Comparison of ENCODE assay signal across 17 cellular contexts in genomic region chr7:11742496-11742895, GRCh38.
DNase-seq lines count a peak whose midpoint lies in the region; ATAC-seq and TF ChIP-seq lines count a peak whose summit lies in the region.
"Had no signal": no experiment of that assay in that cellular context is flagged by ENCODE, and none has a peak within 500 bp of the region (broad histone marks: within the 10 kb centered on the region; RNA-seq: fewer than 3 reads in every experiment).

No MANE protein-coding gene starts in this region.

- no peak overlapping the region for H3K27ac Mint-ChIP-seq in osteocyte (ENCODE audit: unreplicated experiment)
- H3K27ac Mint-ChIP-seq: activated CD4-positive, alpha-beta T cell treated with anti-CD3 and anti-CD28 coated beads, Interleukin-2, amount 10 ng/mL, durations not matched to agents 24 days and 14 days; activated naive CD4-positive, alpha-beta T cell treated with anti-CD3 and anti-CD28 coated beads for 36 hours had no signal

- intact Hi-C loops in Panc1 (cut with micrococcal nuclease; ENCODE audit: unreplicated experiment) (no loop called here), lower leg skin (cut with DNase I; ENCODE audit: low total_unique reads) (no loop called here)

- CTCF ChIA-PET in Panc1 (lab: Charles Lee): no interaction called here

- DNase-seq in DMS153 treated with DMSO at 0.1 percent for 48 hours (lab: John Stamatoyannopoulos, UW; ENCODE audit: unreplicated experiment) (peak; percentile 78), NCI-H1105 treated with DMSO at 0.1 percent for 48 hours (lab: John Stamatoyannopoulos, UW) (peak; percentile 86), Panc1 (ENCODE audit: low read depth, low spot score) (no peak), foreskin melanocyte (peak; percentile 43), osteocyte (ENCODE audit: extremely low spot score, unreplicated experiment) (no peak), lower leg skin (ENCODE audit: low spot score in 2 of 2) (no peak)
- DNase-seq in effector CD4-positive, alpha-beta T cell: no peak
- DNase-seq: activated CD4-positive, alpha-beta T cell treated with anti-CD3 and anti-CD28 coated beads, Interleukin-2, amount 10 ng/mL, durations not matched to agents 24 days and 14 days; activated CD8-positive, alpha-beta memory T cell treated with anti-CD3 and anti-CD28 coated beads, Interleukin-2, amount 50 U/mL, for 48 hours; activated naive CD4-positive, alpha-beta T cell treated with anti-CD3 and anti-CD28 coated beads for 36 hours; colonic mucosa; stimulated activated CD4-positive, alpha-beta T cell treated with anti-CD3 and anti-CD28 coated beads, Interleukin-4, amount 100 ng/mL, for 4 hours had no signal

- H3K4me1 Mint-ChIP-seq in osteocyte (ENCODE audit: unreplicated experiment): no peaks in the 10 kb centered on the region
- H3K4me1 Mint-ChIP-seq: activated CD4-positive, alpha-beta T cell treated with anti-CD3 and anti-CD28 coated beads, Interleukin-2, amount 10 ng/mL, durations not matched to agents 24 days and 14 days had no signal

- no peak for TF ChIP-seq POLR2A in lower leg skin (IDR thresholded peaks at IDR 0.05)

- peak overlapping the region; percentile 85 for H3K27ac ChIP-seq in Panc1 (ENCODE audit: low read length)
- H3K27ac ChIP-seq: colonic mucosa, parathyroid adenoma, SK-N-MC had no signal

- peaks cover 13% of the 10 kb centered on the region for H3K27me3 Mint-ChIP-seq in osteocyte (ENCODE audit: unreplicated experiment)
- H3K27me3 Mint-ChIP-seq: activated CD4-positive, alpha-beta T cell treated with anti-CD3 and anti-CD28 coated beads, Interleukin-2, amount 10 ng/mL, durations not matched to agents 24 days and 14 days had no signal

- peak; percentile 84 for ATAC-seq in Panc1
- no peak for ATAC-seq in GM21737 (IDR thresholded peaks at IDR 0.05; ENCODE audit: unreplicated experiment)
- ATAC-seq: GM12878 had no signal

- 9 to 19% methylated on average over 1 of the region's 1 CpG for WGBS in lower leg skin, 2 donors

- H3K27me3 ChIP-seq in Panc1 (ENCODE audit: control insufficient read depth, insufficient read depth, low read length): no peaks in the 10 kb centered on the region
- H3K27me3 ChIP-seq: colonic mucosa had no signal

- H3K36me3 ChIP-seq in Panc1 (ENCODE audit: control insufficient read depth, insufficient read depth, low read length): no peaks in the 10 kb centered on the region
- H3K36me3 ChIP-seq: colonic mucosa had no signal

- H3K9me3 ChIP-seq in Panc1 (ENCODE audit: control insufficient read depth, insufficient read depth, low read depth, low read length): peaks cover 13% of the 10 kb centered on the region; the same call in 1 of the 2 replicates
- H3K9me3 ChIP-seq: colonic mucosa had no signal

- in situ Hi-C loops in Panc1 (cut with HindIII; ENCODE audit: low pct_unique_long_range_greater_than_20kb, low sequenced_read_pairs): no loop called here

- peaks cover 11% of the 10 kb centered on the region; the same call in 1 of the 2 replicates for H3K4me1 ChIP-seq in Panc1 (ENCODE audit: control insufficient read depth, insufficient read depth, low read length)
- H3K4me1 ChIP-seq: colonic mucosa, parathyroid adenoma had no signal

- no peaks in the 10 kb centered on the region for H3K9me3 Mint-ChIP-seq in osteocyte (ENCODE audit: unreplicated experiment)
- H3K9me3 Mint-ChIP-seq: activated CD4-positive, alpha-beta T cell treated with anti-CD3 and anti-CD28 coated beads, Interleukin-2, amount 10 ng/mL, durations not matched to agents 24 days and 14 days; activated naive CD4-positive, alpha-beta T cell treated with anti-CD3 and anti-CD28 coated beads for 36 hours had no signal

- no TSS peak for BruUV-seq in Panc1 (replicated peaks; lab: Mats Ljungman, UMichigan)

- no peaks in the 10 kb centered on the region for H3K36me3 Mint-ChIP-seq in osteocyte (ENCODE audit: unreplicated experiment)

- no peak overlapping the region for H3K4me3 Mint-ChIP-seq in osteocyte (ENCODE audit: unreplicated experiment)
- H3K4me3 Mint-ChIP-seq: activated CD4-positive, alpha-beta T cell treated with anti-CD3 and anti-CD28 coated beads, Interleukin-2, amount 10 ng/mL, durations not matched to agents 24 days and 14 days; activated naive CD4-positive, alpha-beta T cell treated with anti-CD3 and anti-CD28 coated beads for 36 hours had no signal

- POLR2A ChIA-PET in Panc1 (lab: Charles Lee): no interaction called here

- H3K4me3 ChIP-seq in Panc1 (ENCODE audit: low read depth in 2 of 2, low read length in 2 of 2): no peak overlapping the region
- no peak overlapping the region for H3K4me3 ChIP-seq in lower leg skin (ENCODE audit: low read depth, poor library complexity, severe bottlenecking)
- H3K4me3 ChIP-seq: colonic mucosa, GM12878, SK-N-MC, smooth muscle cell had no signal

- TF ChIP-seq CTCF in Panc1 (IDR thresholded peaks at IDR 0.05) (no peak), osteocyte (IDR thresholded peaks at IDR 0.05) (no peak), lower leg skin (IDR thresholded peaks at IDR 0.05) (no peak)

Comparison
In these comparisons a context has a peak if more than half of its experiments do, and no peak if none do; other contexts are left out.
1. DNase-seq: peak in DMS153 treated with DMSO at 0.1 percent for 48 hours (single experiment), NCI-H1105 treated with DMSO at 0.1 percent for 48 hours (single experiment) and foreskin melanocyte (single experiment); none in Panc1 (single experiment), osteocyte (single experiment), lower leg skin (0 of 2) and effector CD4-positive, alpha-beta T cell (single experiment).